ENCODE assay signal across 8 cellular contexts in the genomic region with DNA sequence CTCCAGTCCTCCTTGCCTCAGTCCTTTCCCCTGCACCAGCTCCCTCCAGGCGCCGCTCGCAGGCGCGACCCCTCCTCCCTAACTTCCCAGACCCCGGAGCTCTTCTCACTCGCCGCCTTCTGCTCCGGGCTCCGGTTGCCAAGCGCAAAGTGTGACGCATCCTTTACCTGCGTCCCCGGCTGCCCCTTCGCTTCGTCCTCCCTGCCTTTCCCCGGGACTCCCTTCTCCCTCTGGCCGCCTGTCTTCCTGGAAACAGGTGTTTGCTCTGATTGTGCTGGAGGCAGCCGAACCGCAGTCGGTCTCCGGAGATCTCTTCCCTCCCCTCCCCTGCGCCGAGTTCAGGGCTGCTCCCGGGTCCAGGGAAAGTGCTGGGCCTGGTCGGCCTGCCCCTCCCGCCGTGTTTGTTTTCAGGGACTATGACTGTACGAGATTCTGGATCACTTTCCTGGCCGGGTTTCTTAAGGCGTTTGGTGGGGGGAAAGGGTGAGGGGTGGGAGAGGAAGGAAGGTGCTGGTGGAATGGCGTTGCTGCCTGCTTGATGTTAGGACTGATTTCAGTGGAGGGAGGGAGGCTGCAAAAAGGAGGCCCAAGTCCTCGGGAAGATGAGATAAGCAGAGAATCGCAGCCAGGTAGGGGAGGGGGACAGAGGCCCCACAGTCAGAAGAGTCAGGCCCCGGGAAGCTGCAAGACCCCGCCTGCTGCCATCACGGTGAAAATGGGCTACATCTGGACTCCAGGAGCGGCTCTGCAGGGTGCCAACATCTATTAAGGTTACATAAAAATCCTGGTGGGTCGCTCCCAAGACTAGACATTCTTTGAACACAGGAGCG. TPM values are rescaled to one million over a fixed set of nuclear protein-coding genes. Genes with fewer than 3 reads are reported as not detected.
DNase-seq lines count a peak whose midpoint lies in the region; ATAC-seq and TF ChIP-seq lines count a peak whose summit lies in the region.

No MANE protein-coding gene starts in this region.

- no peaks in the 10 kb centered on the region for H3K9me3 ChIP-seq in stomach

- H3K27ac Mint-ChIP-seq in activated naive CD8-positive, alpha-beta T cell treated with anti-CD3 and anti-CD28 coated beads, Interleukin-2, amount 10 ng/mL, durations not matched to agents 7 days and 5 days: peak overlapping the region; percentile 25

- POLR2A ChIA-PET in activated naive CD8-positive, alpha-beta T cell treated with anti-CD3 and anti-CD28 coated beads, Interleukin-2, amount 10 ng/mL, durations not matched to agents 7 days and 5 days (lab: Charles Lee): no interaction called here

- peaks cover 21% of the 10 kb centered on the region for H3K27me3 Mint-ChIP-seq in activated naive CD8-positive, alpha-beta T cell treated with anti-CD3 and anti-CD28 coated beads, Interleukin-2, amount 10 ng/mL, durations not matched to agents 7 days and 5 days

- DNase-seq in activated naive CD8-positive, alpha-beta T cell treated with anti-CD3 and anti-CD28 coated beads, Interleukin-2, amount 10 ng/mL, durations not matched to agents 7 days and 5 days: no peak
- peak; percentile 52 for DNase-seq in iPS-NIHi11 (ENCODE audit: low spot score)
- peak; percentile 27 for DNase-seq in stomach
- no peak for DNase-seq in stimulated activated CD4-positive, alpha-beta T cell treated with anti-CD3 and anti-CD28 coated beads, Interleukin-12 subunit alpha, Interleukin-12 subunit beta, amount 100 ng/mL, for 4 hours
- no peak for DNase-seq in GF-D8 (lab: John Stamatoyannopoulos, UW)

- peaks cover 0 to 22% (median 17%) of the 10 kb centered on the region in 4 donors for H3K4me1 ChIP-seq in stomach

- H3K4me1 Mint-ChIP-seq in activated naive CD8-positive, alpha-beta T cell treated with anti-CD3 and anti-CD28 coated beads, Interleukin-2, amount 10 ng/mL, durations not matched to agents 7 days and 5 days: peaks cover 2% of the 10 kb centered on the region

- H3K4me3 ChIP-seq in stomach: peak overlapping the region; percentile 71 to 92 (median 84)

- H3K36me3 ChIP-seq in stomach: no peaks in the 10 kb centered on the region

- H3K36me3 Mint-ChIP-seq in activated naive CD8-positive, alpha-beta T cell treated with anti-CD3 and anti-CD28 coated beads, Interleukin-2, amount 10 ng/mL, durations not matched to agents 7 days and 5 days: no peaks in the 10 kb centered on the region

- no peak for TF ChIP-seq EP300 in stomach (IDR thresholded peaks at IDR 0.05)

- TF ChIP-seq CTCF in C4-2B (conservative IDR thresholded peaks at IDR 0.05): no peak
- no peak for TF ChIP-seq CTCF in stomach (IDR thresholded peaks at IDR 0.05)

- H3K9me3 Mint-ChIP-seq in activated naive CD8-positive, alpha-beta T cell treated with anti-CD3 and anti-CD28 coated beads, Interleukin-2, amount 10 ng/mL, durations not matched to agents 7 days and 5 days: no peaks in the 10 kb centered on the region

- TF ChIP-seq POLR2A in stomach (IDR thresholded peaks at IDR 0.05): no peak

- peak; percentile 4 for ATAC-seq in HG02678 (IDR thresholded peaks at IDR 0.05; ENCODE audit: unreplicated experiment)
- ATAC-seq in activated naive CD8-positive, alpha-beta T cell treated with anti-CD3 and anti-CD28 coated beads, Interleukin-2, amount 10 ng/mL, durations not matched to agents 7 days and 5 days (ENCODE audit: low read depth): no peak
- ATAC-seq in GM19324 (IDR thresholded peaks at IDR 0.05; ENCODE audit: low FRiP score, unreplicated experiment): no peak

- H3K27ac ChIP-seq in C4-2B: peak overlapping the region; percentile 53
- H3K27ac ChIP-seq in stomach: peak overlapping the region in 4 of 5 donors; percentile 72 to 85 (median 80)

- peak overlapping the region; percentile 76 for H3K4me3 Mint-ChIP-seq in activated naive CD8-positive, alpha-beta T cell treated with anti-CD3 and anti-CD28 coated beads, Interleukin-2, amount 10 ng/mL, durations not matched to agents 7 days and 5 days

- peaks cover 0 to 39% (median 0%) of the 10 kb centered on the region in 3 donors for H3K27me3 ChIP-seq in stomach

- 7 to 9% (median 8%) methylated on average over 40 of the region's 40 CpGs for WGBS in stomach, 5 donors

- intact Hi-C loops in stomach (cut with DNase I; ENCODE audit: low total_unique reads): no loop called here

RNA-seq across cellular contexts. Expression of a gene that starts 0.9 kb away (rescaled TPM):
- total RNA-seq in activated naive CD8-positive, alpha-beta T cell treated with anti-CD3 and anti-CD28 coated beads, Interleukin-2, amount 10 ng/mL, durations not matched to agents 7 days and 5 days: not detected
- 100 to 1,000 TPM in 1 of 5 donors, 10 to 100 TPM in 1, 1 to 10 TPM in 3; 4.7 to 239 (median 9.5) TPM for total RNA-seq in stomach
- 1 to 10 TPM; 2.8 to 6.0 (median 4.9) TPM for polyA plus RNA-seq in stomach

Comparison
In these comparisons a context has a peak if more than half of its experiments do, and no peak if none do; other contexts are left out.
1. DNase-seq: peak in iPS-NIHi11 (single experiment) and stomach (single experiment); none in activated naive CD8-positive, alpha-beta T cell treated with anti-CD3 and anti-CD28 coated beads, Interleukin-2, amount 10 ng/mL, durations not matched to agents 7 days and 5 days (single experiment), stimulated activated CD4-positive, alpha-beta T cell treated with anti-CD3 and anti-CD28 coated beads, Interleukin-12 subunit alpha, Interleukin-12 subunit beta, amount 100 ng/mL, for 4 hours (single experiment) and GF-D8 (single experiment).
2. RNA of a gene that starts 0.9 kb away (total RNA-seq): 4.7 to 239 TPM in stomach; not detected in activated naive CD8-positive, alpha-beta T cell treated with anti-CD3 and anti-CD28 coated beads, Interleukin-2, amount 10 ng/mL, durations not matched to agents 7 days and 5 days; every median in the first group is over 4 times any median in the second.